In the genomic region with DNA sequence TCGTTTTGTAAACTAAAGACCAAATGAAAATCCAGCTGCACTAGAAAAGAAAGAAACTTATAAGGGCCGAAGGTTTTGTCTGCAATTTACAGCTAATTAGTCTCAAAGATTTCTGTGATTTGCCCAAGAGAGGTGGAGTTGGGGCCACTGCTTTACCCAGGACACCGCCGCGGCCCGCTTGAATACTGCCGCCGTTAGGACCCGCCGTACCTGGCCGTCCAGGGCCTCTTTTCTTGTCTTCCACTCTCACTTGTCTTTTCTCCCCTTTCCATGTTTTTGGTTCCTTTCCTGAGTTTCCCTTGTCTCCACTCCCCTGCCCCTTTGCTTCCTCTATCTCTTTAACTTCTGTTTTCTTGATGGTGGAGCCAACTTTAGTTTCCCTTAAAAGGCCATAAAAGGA, we compare ENCODE assay signal across 8 cellular contexts. TPM values are rescaled to one million over a fixed set of nuclear protein-coding genes. Genes with fewer than 3 reads are reported as not detected.
DNase-seq lines count a peak whose midpoint lies in the region; ATAC-seq and TF ChIP-seq lines count a peak whose summit lies in the region.

No MANE protein-coding gene starts in this region.

- H3K4me1 ChIP-seq in HEK293 (ENCODE audit: control insufficient read depth, insufficient read depth, low read length): no peaks in the 10 kb centered on the region

- POLR2A ChIA-PET in HEK293 (lab: Yijun Ruan, JAX): interaction anchor here (0.9 to 4.9 kb wide), 2 partner anchors 14 to 321 kb away, joined by 3 to 159 read pairs; a partner anchor contains a TSS

- no peaks in the 10 kb centered on the region for H3K9me3 ChIP-seq in HEK293 (ENCODE audit: control insufficient read depth, insufficient read depth, low read depth, low read length)

- H3K27ac Mint-ChIP-seq in natural killer cell: peak overlapping the region; percentile 94 to 100

- H3K27ac ChIP-seq in C4-2B (peak overlapping the region; percentile 84), HEK293 (ENCODE audit: extremely low read depth, low read depth, low read length) (no peak overlapping the region; the same call in 1 of the 2 replicates)

- peaks cover 21% of the 10 kb centered on the region in 2 donors for H3K4me1 Mint-ChIP-seq in natural killer cell

- TF ChIP-seq CTCF in C4-2B (conservative IDR thresholded peaks at IDR 0.05) (no peak), HEK293 (tag by site-specific recombination; IDR thresholded peaks at IDR 0.05) (no peak), natural killer cell (IDR thresholded peaks at IDR 0.05) (no peak)

- no peaks in the 10 kb centered on the region for H3K36me3 ChIP-seq in HEK293 (ENCODE audit: control insufficient read depth in 2 of 2, insufficient read depth in 1 of 2, low read length in 2 of 2)

- peak overlapping the region; percentile 62 for H3K4me3 ChIP-seq in HEK293 (ENCODE audit: low read depth, low read length)

- CTCF ChIA-PET in HEK293 (lab: Yijun Ruan, JAX): interaction anchor here (0.7 to 3.1 kb wide), 5 partner anchors 12 to 26 kb away, joined by 5 to 15 read pairs (median 5); a partner anchor contains a TSS

- H3K27me3 Mint-ChIP-seq in natural killer cell (ENCODE audit: low read depth in 2 of 2): peaks cover 9 to 10% of the 10 kb centered on the region in 2 donors

- no peaks in the 10 kb centered on the region for H3K36me3 Mint-ChIP-seq in natural killer cell

- DNase-seq in UCSD-AML1 (lab: John Stamatoyannopoulos, UW; ENCODE audit: unreplicated experiment): peak; percentile 19
- DNase-seq in fibroblast of gingiva (ENCODE audit: low read depth): peak; percentile 21
- DNase-seq in natural killer cell: no peak
- DNase-seq in NCI-H2081 (lab: John Stamatoyannopoulos, UW): no peak

- intact Hi-C loops in natural killer cell (cut with micrococcal nuclease): loop anchor here (1.0 to 5.0 kb wide), 3 partner anchors 63 to 1323 kb away; a partner anchor contains a TSS

- H3K4me3 Mint-ChIP-seq in natural killer cell: peak overlapping the region; percentile 94

- no peaks in the 10 kb centered on the region for H3K9me3 Mint-ChIP-seq in natural killer cell

- ATAC-seq in natural killer cell (no peak), GM18517 (IDR thresholded peaks at IDR 0.05; ENCODE audit: unreplicated experiment) (no peak), HG02970 (IDR thresholded peaks at IDR 0.05; ENCODE audit: low FRiP score, unreplicated experiment) (no peak)

TF ChIP-seq in HEK293, 187 proteins besides CTCF, POLR2A, EP300 and RAD21:
- peak; percentile 73; the same call in 1 of the 2 replicates for TF ChIP-seq ZNF335 (tag by site-specific recombination; conservative IDR thresholded peaks at IDR 0.05)
- TF ChIP-seq ZNF132 (tag by site-specific recombination; IDR thresholded peaks at IDR 0.05; ENCODE audit: borderline replicate concordance): no peak
- TF ChIP-seq ZNF433 (tag by site-specific recombination; IDR thresholded peaks at IDR 0.05; ENCODE audit: low read depth): no peak
- peak; percentile 97 for TF ChIP-seq PRDM1 (tag by site-specific recombination; IDR thresholded peaks at IDR 0.05)
- no peak for TF ChIP-seq BCL11B (tag by site-specific recombination; IDR thresholded peaks at IDR 0.05; ENCODE audit: low read depth)
TF ChIP-seq in HEK293: peak in this region for 2.

RNA-seq across cellular contexts. Expression of a gene that starts 15.7 kb away (rescaled TPM):
- 1,000 to 10,000 TPM; 1,104 to 1,331 (median 1,220) TPM for total RNA-seq in natural killer cell

Comparison
In these comparisons a context has a peak if more than half of its experiments do, and no peak if none do; other contexts are left out.
1. DNase-seq: peak in UCSD-AML1 (single experiment) and fibroblast of gingiva (single experiment); none in natural killer cell (single experiment) and NCI-H2081 (0 of 2).